Comparison of ENCODE assay signal across 19 cellular contexts in genomic region chr4:2874861-2875260, GRCh38.
"Had no signal": no experiment of that assay in that cellular context is flagged by ENCODE, and none has a peak within 500 bp of the region (broad histone marks: within the 10 kb centered on the region; RNA-seq: fewer than 3 reads in every experiment).

No MANE protein-coding gene starts in this region.

- DNase-seq: activated CD4-positive, alpha-beta T cell treated with anti-CD3 and anti-CD28 coated beads for 4 hours; activated CD4-positive, alpha-beta T cell treated with anti-CD3 and anti-CD28 coated beads, Interleukin-2, amount 50 U/mL, for 48 hours; activated CD4-positive, CD25-positive, alpha-beta regulatory T cell; activated gamma-delta T cell; adrenal gland; endodermal cell; esophagus squamous epithelium; naive thymus-derived CD4-positive, alpha-beta T cell; small intestine; stimulated activated CD4-positive, alpha-beta T cell treated with anti-CD3 and anti-CD28 coated beads, Interleukin-15, amount 100 ng/mL, for 24 hours; stimulated activated naive B cell treated with anti-CD40 and anti-IgM and Interleukin-4, amounts not matched to agents 10 μg/mL and 1 μg/mL and 100 μg/mL, for 72 hours; T1000; upper lobe of right lung had no signal

- H3K27ac Mint-ChIP-seq: stimulated activated naive B cell treated with anti-CD40 and anti-IgM and Interleukin-4, amounts not matched to agents 10 μg/mL and 1 μg/mL and 100 μg/mL, for 72 hours had no signal

- ATAC-seq: gastroesophageal sphincter; naive thymus-derived CD4-positive, alpha-beta T cell; sciatic nerve; stimulated activated naive B cell treated with anti-CD40 and anti-IgM and Interleukin-4, amounts not matched to agents 10 μg/mL and 1 μg/mL and 100 μg/mL, for 72 hours; upper lobe of right lung had no signal

- H3K4me1 ChIP-seq: breast epithelium had no signal

- H3K4me3 Mint-ChIP-seq: activated naive CD4-positive, alpha-beta T cell treated with anti-CD3 and anti-CD28 coated beads, Interleukin-2, amount 50 U/mL, for 24 hours; activated T-helper 1 cell treated with anti-CD3 and anti-CD28 coated beads, Interleukin-12 subunit alpha, Interleukin-12 subunit beta, Interleukin-2, Interleukin-4 antibody, amounts not matched to agents 30 ng/mL and 10 ng/mL and 1 ng/mL, durations not matched to agents 14 hours and 24 hours and 36 hours; endodermal cell; naive thymus-derived CD4-positive, alpha-beta T cell; stimulated activated naive B cell treated with anti-CD40 and anti-IgM and Interleukin-4, amounts not matched to agents 10 μg/mL and 1 μg/mL and 100 μg/mL, for 72 hours had no signal

- H3K9me3 ChIP-seq: adrenal gland, breast epithelium, esophagus squamous epithelium, gastroesophageal sphincter, upper lobe of right lung had no signal

- H3K36me3 ChIP-seq: breast epithelium had no signal

- H3K27me3 ChIP-seq: adrenal gland, breast epithelium, esophagus squamous epithelium, gastroesophageal sphincter, upper lobe of right lung had no signal

- H3K4me3 ChIP-seq: adrenal gland, breast epithelium, coronary artery, esophagus squamous epithelium, gastroesophageal sphincter, upper lobe of right lung had no signal

- H3K27ac ChIP-seq: adrenal gland, coronary artery, upper lobe of right lung had no signal

- H3K9me3 Mint-ChIP-seq: activated naive CD4-positive, alpha-beta T cell treated with anti-CD3 and anti-CD28 coated beads, Interleukin-2, amount 50 U/mL, for 24 hours; activated T-helper 1 cell treated with anti-CD3 and anti-CD28 coated beads, Interleukin-12 subunit alpha, Interleukin-12 subunit beta, Interleukin-2, Interleukin-4 antibody, amounts not matched to agents 30 ng/mL and 10 ng/mL and 1 ng/mL, durations not matched to agents 14 hours and 24 hours and 36 hours; endodermal cell; naive thymus-derived CD4-positive, alpha-beta T cell; stimulated activated naive B cell treated with anti-CD40 and anti-IgM and Interleukin-4, amounts not matched to agents 10 μg/mL and 1 μg/mL and 100 μg/mL, for 72 hours had no signal

- H3K27me3 Mint-ChIP-seq: activated naive CD4-positive, alpha-beta T cell treated with anti-CD3 and anti-CD28 coated beads, Interleukin-2, amount 50 U/mL, for 24 hours; naive thymus-derived CD4-positive, alpha-beta T cell; stimulated activated naive B cell treated with anti-CD40 and anti-IgM and Interleukin-4, amounts not matched to agents 10 μg/mL and 1 μg/mL and 100 μg/mL, for 72 hours had no signal
